13 cellular contexts compared by ENCODE assay signal in genomic region chr1:225747566-225747965, GRCh38. TPM values are rescaled to one million over a fixed set of nuclear protein-coding genes. Genes with fewer than 3 reads are reported as not detected.
A peak's percentile ranks its signal among the peaks of the same experiment; 100 is the strongest.
DNase-seq lines count a peak whose midpoint lies in the region; FAIRE-seq and TF ChIP-seq lines count a peak whose summit lies in the region.
"Had no signal": no experiment of that assay in that cellular context is flagged by ENCODE, and none has a peak within 500 bp of the region (broad histone marks: within the 10 kb centered on the region; RNA-seq: fewer than 3 reads in every experiment).

No MANE protein-coding gene starts in this region.

- no peak overlapping the region for H3K4me3 Mint-ChIP-seq in type B pancreatic cell
- H3K4me3 Mint-ChIP-seq: activated T-cell treated with anti-CD3 and anti-CD28 coated beads, Interleukin-2, amount 50 U/mL, for 4 hours; stimulated activated naive CD8-positive, alpha-beta T cell treated with anti-CD3 and anti-CD28 coated beads, Interleukin-15, Interleukin-2, amounts not matched to agents 100 ng/mL and 50 ng/mL, for 24 hours had no signal

- TF ChIP-seq CTCF in Peyer's patch (IDR thresholded peaks at IDR 0.05) (no peak), H1 (IDR thresholded peaks at IDR 0.05; ENCODE audit: control extremely low read depth in 1 of 3, insufficient read depth in 1 of 3, low read depth in 1 of 3, low read length in 3 of 3) (no peak), type B pancreatic cell (conservative IDR thresholded peaks at IDR 0.05) (no peak)

- H4K20me1 ChIP-seq in H1 (replicated peaks in 1 of 2; ENCODE audit: control insufficient read depth in 1 of 2, insufficient read depth in 2 of 2, low read length in 2 of 2), result no peaks in the 10 kb centered on the region

- H3K9ac ChIP-seq in H1 (replicated peaks in 1 of 4; ENCODE audit: extremely low read depth in 1 of 4, low read depth in 3 of 4, low read length in 3 of 4) (no peak overlapping the region), mucosa of stomach (ENCODE audit: low read length) (peak overlapping the region; percentile 92)

- TF ChIP-seq RAD21 in H1 (IDR thresholded peaks at IDR 0.05 in 1 of 2, conservative IDR thresholded peaks at IDR 0.05 in 1 of 2; ENCODE audit: low read depth in 2 of 2, low read length in 2 of 2), result no peak

- H2BK120ac ChIP-seq in H1 (replicated peaks; ENCODE audit: low read depth, low read length), result no peak overlapping the region

- H3K27ac ChIP-seq in Peyer's patch, result peak overlapping the region in 3 of 4 donors; percentile 9 to 89 (median 75)
- no peak overlapping the region for H3K27ac ChIP-seq in H1 (ENCODE audit: low read depth, low read length)

- DNase-seq in Peyer's patch (no peak), H1 (ENCODE audit: low read depth in 1 of 2, low spot score in 2 of 2) (no peak), type B pancreatic cell (ENCODE audit: extremely low spot score, unreplicated experiment) (no peak), occipital lobe (lab: John Stamatoyannopoulos, UW) (no peak), globus pallidus (ENCODE audit: low spot score) (no peak)
- DNase-seq in stimulated activated CD4-positive, alpha-beta T cell treated with anti-CD3 and anti-CD28 coated beads, Interleukin-2, amount 100 ng/mL, for 48 hours, result no peak
- DNase-seq: activated T-cell treated with anti-CD3 and anti-CD28 coated beads, Interleukin-2, amount 50 U/mL, for 4 hours; GOT3; kidney; SHP77 treated with DMSO at 0.1 percent for 48 hours; stimulated activated CD4-positive, alpha-beta T cell treated with anti-CD3 and anti-CD28 coated beads, Interleukin-4, amount 100 ng/mL, for 24 hours had no signal

- peak overlapping the region; percentile 85 for H3K27ac Mint-ChIP-seq in type B pancreatic cell
- H3K27ac Mint-ChIP-seq: stimulated activated naive CD8-positive, alpha-beta T cell treated with anti-CD3 and anti-CD28 coated beads, Interleukin-15, Interleukin-2, amounts not matched to agents 100 ng/mL and 50 ng/mL, for 24 hours had no signal

- POLR2A ChIA-PET in H1 (lab: Charles Lee; ENCODE audit: partially characterized antibody), result interaction anchor here (1.4 kb wide), 1 partner anchor 30 kb away, joined by 4 read pairs; the partner anchor contains the start of gene SRP9

- no peak for TF ChIP-seq EP300 in H1 (IDR thresholded peaks at IDR 0.05; ENCODE audit: borderline replicate concordance in 1 of 2, low read depth in 2 of 2, low read length in 2 of 2)

- 0 out of 2 replicates have a peak overlapping the region, but pooled peaks have one; percentile 92 for H2BK12ac ChIP-seq in H1 (ENCODE audit: low read depth, low read length)

- no peak overlapping the region for H2BK20ac ChIP-seq in H1 (ENCODE audit: low read length)

- peaks cover 23% of the 10 kb centered on the region for H3K4me1 Mint-ChIP-seq in type B pancreatic cell (ENCODE audit: unreplicated experiment)

- 90% methylated on average over 7 of the region's 7 CpGs; no CpG with 5 or more reads in 1 of the 2 experiments for WGBS in H1 (ENCODE audit: extremely low coverage in 1 of 2, insufficient coverage in 1 of 2, insufficient read length in 1 of 2, insufficient replicate concordance in 2 of 2, low coverage in 1 of 2, low lambda C conversion rate in 2 of 2, missing lambda C conversion rate in 1 of 2), 2 experiments

- H3K4me2 ChIP-seq in H1 (ENCODE audit: insufficient read depth in 1 of 2, low read depth in 2 of 2, low read length in 2 of 2), result no peak overlapping the region

- no peak overlapping the region for H4K8ac ChIP-seq in H1 (ENCODE audit: extremely low read depth, insufficient read depth, low read length)

- no peak overlapping the region for H4K5ac ChIP-seq in H1 (ENCODE audit: insufficient read length, low read depth, low read length)

- no peak overlapping the region for H2AK5ac ChIP-seq in H1 (ENCODE audit: low read depth, low read length)

- H3K79me2 ChIP-seq in H1 (ENCODE audit: control insufficient read depth in 1 of 2, insufficient read depth in 2 of 2, low read length in 2 of 2), result no peaks in the 10 kb centered on the region

- H3K27me3 Mint-ChIP-seq in type B pancreatic cell, result peaks cover 3% of the 10 kb centered on the region
- H3K27me3 Mint-ChIP-seq: stimulated activated naive CD8-positive, alpha-beta T cell treated with anti-CD3 and anti-CD28 coated beads, Interleukin-15, Interleukin-2, amounts not matched to agents 100 ng/mL and 50 ng/mL, for 24 hours had no signal

- no peaks in the 10 kb centered on the region for H3K9me3 ChIP-seq in Peyer's patch
- no peaks in the 10 kb centered on the region for H3K9me3 ChIP-seq in H1 (ENCODE audit: insufficient read depth in 2 of 2, low read depth in 1 of 2, low read length in 1 of 2)
- no peaks in the 10 kb centered on the region for H3K9me3 ChIP-seq in mucosa of stomach (ENCODE audit: control insufficient read depth, low read length)

- H3K36me3 Mint-ChIP-seq in type B pancreatic cell, result no peaks in the 10 kb centered on the region

- H3K23me2 ChIP-seq in H1 (ENCODE audit: low read depth, low read length), result no peaks in the 10 kb centered on the region

- H3K79me1 ChIP-seq in H1 (ENCODE audit: low read depth, low read length), result no peaks in the 10 kb centered on the region

- peak overlapping the region; percentile 13 for H3K4ac ChIP-seq in H1 (replicated peaks; ENCODE audit: insufficient read length, low read depth, low read length)

- H2BK15ac ChIP-seq in H1 (ENCODE audit: low read length), result 0 out of 2 replicates have a peak overlapping the region, but pooled peaks have one; percentile 72

- H2BK5ac ChIP-seq in H1 (ENCODE audit: low read depth, low read length), result no peak overlapping the region; the same call in 1 of the 2 replicates

- no peak overlapping the region for H2AFZ ChIP-seq in H1 (ENCODE audit: low read length)

- H3K14ac ChIP-seq in H1 (ENCODE audit: insufficient read length), result no peak overlapping the region

- CTCF ChIA-PET in H1 (lab: Charles Lee; ENCODE audit: partially characterized antibody), result interaction anchor here (0.6 to 2.9 kb wide), 11 partner anchors 9 to 273 kb away, joined by 3 to 8 read pairs (median 3); no protein-coding TSS in a partner anchor

- no peak overlapping the region for H3K18ac ChIP-seq in H1 (ENCODE audit: extremely low read depth, low read length)

- peaks cover 0 to 17% (median 0%) of the 10 kb centered on the region in 4 donors for H3K4me1 ChIP-seq in Peyer's patch
- peaks cover 2 to 5% (median 3%) of the 10 kb centered on the region in 4 experiments; a peak in 4 of 7 replicates for H3K4me1 ChIP-seq in H1 (replicated peaks in 1 of 4; ENCODE audit: control insufficient read depth in 3 of 4, insufficient read depth in 4 of 4, low read length in 3 of 4)
- peaks cover 37% of the 10 kb centered on the region for H3K4me1 ChIP-seq in mucosa of stomach (ENCODE audit: control insufficient read depth, insufficient read depth, low read length)

- no peak for TF ChIP-seq POLR2A in Peyer's patch (IDR thresholded peaks at IDR 0.05)
- TF ChIP-seq POLR2A in H1 (IDR thresholded peaks at IDR 0.05; ENCODE audit: control extremely low read depth in 1 of 2, low read depth in 2 of 2, low read length in 2 of 2), result no peak

- H3K36me3 ChIP-seq in Peyer's patch (no peaks in the 10 kb centered on the region), H1 (ENCODE audit: control insufficient read depth in 2 of 4, insufficient read depth in 4 of 4, low read length in 3 of 4) (no peaks in the 10 kb centered on the region), mucosa of stomach (ENCODE audit: control insufficient read depth, insufficient read depth, low read length) (no peaks in the 10 kb centered on the region)

- no peaks in the 10 kb centered on the region for H3K27me3 ChIP-seq in Peyer's patch
- 0 out of 7 replicates have a peak, but pooled peaks cover 0 to 4% (median 0%) of the 10 kb centered on the region in 4 experiments for H3K27me3 ChIP-seq in H1 (replicated peaks in 1 of 4; ENCODE audit: control insufficient read depth in 3 of 4, extremely low read depth in 1 of 4, insufficient read depth in 3 of 4, low read length in 3 of 4)
- H3K27me3 ChIP-seq in mucosa of stomach (ENCODE audit: control insufficient read depth, insufficient read depth, low read length), result no peaks in the 10 kb centered on the region

- H3K56ac ChIP-seq in H1 (replicated peaks; ENCODE audit: insufficient read length, low read depth, low read length), result no peak overlapping the region

- H3K23ac ChIP-seq in H1 (ENCODE audit: insufficient read length), result no peak overlapping the region

- no peaks in the 10 kb centered on the region for H3K9me3 Mint-ChIP-seq in type B pancreatic cell
- H3K9me3 Mint-ChIP-seq: activated T-cell treated with anti-CD3 and anti-CD28 coated beads, Interleukin-2, amount 50 U/mL, for 4 hours; stimulated activated naive CD8-positive, alpha-beta T cell treated with anti-CD3 and anti-CD28 coated beads, Interleukin-15, Interleukin-2, amounts not matched to agents 100 ng/mL and 50 ng/mL, for 24 hours had no signal

- FAIRE-seq in H1 (lab: Jason Lieb, UNC), result no peak
- FAIRE-seq: kidney had no signal

- H3K4me3 ChIP-seq in Peyer's patch, result no peak overlapping the region
- no peak overlapping the region for H3K4me3 ChIP-seq in H1 (ENCODE audit: extremely low read depth in 1 of 4, insufficient read depth in 2 of 4, low read depth in 3 of 4, low read length in 4 of 4)
- H3K4me3 ChIP-seq in mucosa of stomach (ENCODE audit: low read length), result no peak overlapping the region

- H4K91ac ChIP-seq in H1 (replicated peaks; ENCODE audit: insufficient read length, low read length), result no peak overlapping the region

TF ChIP-seq in H1, 55 proteins besides CTCF, POLR2A, EP300 and RAD21 (continues in another document):
- TF ChIP-seq SP4 (IDR thresholded peaks at IDR 0.05; ENCODE audit: low read length) (no peak), CTBP2 (IDR thresholded peaks at IDR 0.05; ENCODE audit: borderline replicate concordance, insufficient read depth, insufficient read length, low read length) (no peak), SIRT6 (IDR thresholded peaks at IDR 0.05; ENCODE audit: low read length) (no peak), ATF3 (IDR thresholded peaks at IDR 0.05; ENCODE audit: insufficient read depth, low read depth, low read length) (no peak)

RNA-seq across cellular contexts. Expression of gene SRP9, which starts 30.1 kb away (rescaled TPM):
- total RNA-seq in Peyer's patch (100 to 1,000 TPM in 3 of 4 donors, 10 to 100 TPM in 1; 67.9 to 153 (median 131) TPM), type B pancreatic cell (ENCODE audit: low replicate concordance) (263 and 313 TPM in 2 replicates), occipital lobe (337 TPM)
- total RNA-seq in H1 (2021; fragmentation: NEBNext Ultra II Directional; extraction: Animal tissue kit (Norgen Biotek cat#: 25700)), result 446 and 448 TPM in 2 replicates
- polyA plus RNA-seq in H1 (2011; rRNA removed), result 342 and 572 TPM in 2 replicates
- polyA plus RNA-seq in H1 (2011; cell fraction: cytosol; rRNA removed), result 639 TPM
- 94.4 TPM for polyA plus RNA-seq in H1 (2011; cell fraction: nucleus; rRNA removed)
- polyA plus RNA-seq in H1 (2012, experiment 1 of 2), result 256 to 682 TPM (median 537 TPM) in 4 replicates
- polyA plus RNA-seq in H1 (2012, experiment 2 of 2), result 59.1 TPM
- polyA plus RNA-seq in H1 (2013, experiment 1 of 2), result 274 TPM
- polyA plus RNA-seq in H1 (2013, experiment 2 of 2), result 272 TPM
- 150 and 182 TPM in 2 replicates for polyA minus RNA-seq in H1 (2011; rRNA and poly(A)+ RNA removed)
- polyA minus RNA-seq in H1 (2011; cell fraction: cytosol; rRNA and poly(A)+ RNA removed), result 259 TPM
- polyA minus RNA-seq in H1 (2011; cell fraction: nucleus; rRNA and poly(A)+ RNA removed), result 78.2 TPM
